In the genomic region with DNA sequence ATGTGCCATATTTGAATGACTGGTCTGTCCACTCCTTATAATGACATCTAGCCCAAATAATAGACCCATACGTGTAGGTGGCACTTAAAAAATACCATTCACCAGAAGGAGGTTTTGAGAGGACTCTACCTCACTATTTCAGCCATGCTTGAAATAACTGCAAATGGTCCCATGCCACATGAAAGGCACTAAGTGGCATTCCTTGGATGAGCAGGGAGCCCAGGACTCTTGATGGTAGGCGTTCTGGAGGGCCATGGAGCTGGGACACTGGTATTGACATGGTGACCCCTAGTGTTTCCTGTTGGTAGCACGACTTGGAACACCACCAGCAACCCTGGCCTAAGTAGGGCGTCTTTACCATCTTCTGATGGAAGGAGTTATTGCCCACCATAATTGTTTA, we compare ENCODE assay signal across 8 cellular contexts.
DNase-seq lines count a peak whose midpoint lies in the region; TF ChIP-seq lines count a peak whose summit lies in the region.

No MANE protein-coding gene starts in this region.

- POLR2A ChIA-PET in activated CD4-positive, alpha-beta memory T cell treated with anti-CD3 and anti-CD28 coated beads, Interleukin-2, amount 10 ng/mL, durations not matched to agents 7 days and 5 days (lab: Charles Lee), result no interaction called here

- no peaks in the 10 kb centered on the region for H3K4me1 Mint-ChIP-seq in activated naive CD4-positive, alpha-beta T cell treated with anti-CD3 and anti-CD28 coated beads for 36 hours (ENCODE audit: low read depth)
- peaks cover 29% of the 10 kb centered on the region for H3K4me1 Mint-ChIP-seq in HFFc6 (ENCODE audit: low read depth)
- no peaks in the 10 kb centered on the region for H3K4me1 Mint-ChIP-seq in activated CD4-positive, alpha-beta memory T cell treated with anti-CD3 and anti-CD28 coated beads, Interleukin-2, amount 10 ng/mL, durations not matched to agents 7 days and 5 days

- no peaks in the 10 kb centered on the region for H3K9me3 Mint-ChIP-seq in activated naive CD4-positive, alpha-beta T cell treated with anti-CD3 and anti-CD28 coated beads for 36 hours
- no peaks in the 10 kb centered on the region for H3K9me3 Mint-ChIP-seq in HFFc6
- H3K9me3 Mint-ChIP-seq in activated CD4-positive, alpha-beta memory T cell treated with anti-CD3 and anti-CD28 coated beads, Interleukin-2, amount 10 ng/mL, durations not matched to agents 7 days and 5 days, result peaks cover 3% of the 10 kb centered on the region

- DNase-seq in activated naive CD4-positive, alpha-beta T cell treated with anti-CD3 and anti-CD28 coated beads for 36 hours, result peak; percentile 52
- DNase-seq in activated naive CD4-positive, alpha-beta T cell (lab: John Stamatoyannopoulos, UW), result no peak
- DNase-seq in HFFc6 (peak; percentile 35), NCI-H146 (lab: John Stamatoyannopoulos, UW) (peak; percentile 60), glomerular visceral epithelial cell (ENCODE audit: extremely low spot score) (peak; percentile 42), posterior cingulate gyrus (peak in 6 of 10 donors; percentile 26 to 87 (median 56))
- peak; percentile 17 for DNase-seq in activated CD4-positive, alpha-beta memory T cell treated with anti-CD3 and anti-CD28 coated beads, Interleukin-2, amount 10 ng/mL, durations not matched to agents 7 days and 5 days
- no peak for DNase-seq in activated effector memory CD4-positive, alpha-beta T cell treated with anti-CD3 and anti-CD28 coated beads, Interleukin-2, amount 50 U/mL, for 16 hours

- TF ChIP-seq CTCF in HFFc6 (IDR thresholded peaks at IDR 0.05), result peak; percentile 80

- intact Hi-C loops in activated naive CD4-positive, alpha-beta T cell treated with anti-CD3 and anti-CD28 coated beads for 36 hours (cut with micrococcal nuclease), result loop anchor here (1.0 kb wide), 1 partner anchor 364 kb away; no protein-coding TSS in a partner anchor
- intact Hi-C loops in posterior cingulate gyrus (cut with DNase I), result loop anchor here (5.0 to 10.0 kb wide), 2 partner anchors 152 to 364 kb away; partner anchors contain the start of gene ZFHX3

- no peak overlapping the region for H3K4me3 Mint-ChIP-seq in activated naive CD4-positive, alpha-beta T cell treated with anti-CD3 and anti-CD28 coated beads for 36 hours
- no peak overlapping the region for H3K4me3 Mint-ChIP-seq in HFFc6
- H3K4me3 Mint-ChIP-seq in activated CD4-positive, alpha-beta memory T cell treated with anti-CD3 and anti-CD28 coated beads, Interleukin-2, amount 10 ng/mL, durations not matched to agents 7 days and 5 days, result no peak overlapping the region

- CTCF ChIA-PET in activated naive CD4-positive, alpha-beta T cell treated with anti-CD3 and anti-CD28 coated beads for 36 hours (lab: Charles Lee), result interaction anchor here (0.6 to 1.8 kb wide), 3 partner anchors 364 to 1071 kb away, joined by 3 to 8 read pairs (median 4); no protein-coding TSS in a partner anchor
- CTCF ChIA-PET in activated CD4-positive, alpha-beta memory T cell treated with anti-CD3 and anti-CD28 coated beads, Interleukin-2, amount 10 ng/mL, durations not matched to agents 7 days and 5 days (lab: Charles Lee), result interaction anchor here (2.3 kb wide), 1 partner anchor 364 kb away, joined by 18 read pairs; no protein-coding TSS in a partner anchor

- no peak overlapping the region for H3K27ac Mint-ChIP-seq in activated naive CD4-positive, alpha-beta T cell treated with anti-CD3 and anti-CD28 coated beads for 36 hours
- H3K27ac Mint-ChIP-seq in HFFc6, result no peak overlapping the region
- H3K27ac Mint-ChIP-seq in activated CD4-positive, alpha-beta memory T cell treated with anti-CD3 and anti-CD28 coated beads, Interleukin-2, amount 10 ng/mL, durations not matched to agents 7 days and 5 days, result no peak overlapping the region

- H3K36me3 Mint-ChIP-seq in activated naive CD4-positive, alpha-beta T cell treated with anti-CD3 and anti-CD28 coated beads for 36 hours (ENCODE audit: low read depth), result no peaks in the 10 kb centered on the region
- no peaks in the 10 kb centered on the region for H3K36me3 Mint-ChIP-seq in HFFc6 (ENCODE audit: low read depth)
- H3K36me3 Mint-ChIP-seq in activated CD4-positive, alpha-beta memory T cell treated with anti-CD3 and anti-CD28 coated beads, Interleukin-2, amount 10 ng/mL, durations not matched to agents 7 days and 5 days (ENCODE audit: low read depth), result no peaks in the 10 kb centered on the region

- H3K27me3 Mint-ChIP-seq in activated naive CD4-positive, alpha-beta T cell treated with anti-CD3 and anti-CD28 coated beads for 36 hours (ENCODE audit: low read depth), result no peaks in the 10 kb centered on the region
- peaks cover 13% of the 10 kb centered on the region for H3K27me3 Mint-ChIP-seq in HFFc6 (ENCODE audit: insufficient read depth)
- no peaks in the 10 kb centered on the region for H3K27me3 Mint-ChIP-seq in activated CD4-positive, alpha-beta memory T cell treated with anti-CD3 and anti-CD28 coated beads, Interleukin-2, amount 10 ng/mL, durations not matched to agents 7 days and 5 days

Comparison
In these comparisons a context has a peak if more than half of its experiments do, and no peak if none do; other contexts are left out.
1. DNase-seq: peak in activated naive CD4-positive, alpha-beta T cell treated with anti-CD3 and anti-CD28 coated beads for 36 hours (single experiment), HFFc6 (single experiment), NCI-H146 (single experiment), activated CD4-positive, alpha-beta memory T cell treated with anti-CD3 and anti-CD28 coated beads, Interleukin-2, amount 10 ng/mL, durations not matched to agents 7 days and 5 days (single experiment), glomerular visceral epithelial cell (single experiment) and posterior cingulate gyrus (6 of 10); none in activated naive CD4-positive, alpha-beta T cell (0 of 4) and activated effector memory CD4-positive, alpha-beta T cell treated with anti-CD3 and anti-CD28 coated beads, Interleukin-2, amount 50 U/mL, for 16 hours (single experiment).